In the genomic region with DNA sequence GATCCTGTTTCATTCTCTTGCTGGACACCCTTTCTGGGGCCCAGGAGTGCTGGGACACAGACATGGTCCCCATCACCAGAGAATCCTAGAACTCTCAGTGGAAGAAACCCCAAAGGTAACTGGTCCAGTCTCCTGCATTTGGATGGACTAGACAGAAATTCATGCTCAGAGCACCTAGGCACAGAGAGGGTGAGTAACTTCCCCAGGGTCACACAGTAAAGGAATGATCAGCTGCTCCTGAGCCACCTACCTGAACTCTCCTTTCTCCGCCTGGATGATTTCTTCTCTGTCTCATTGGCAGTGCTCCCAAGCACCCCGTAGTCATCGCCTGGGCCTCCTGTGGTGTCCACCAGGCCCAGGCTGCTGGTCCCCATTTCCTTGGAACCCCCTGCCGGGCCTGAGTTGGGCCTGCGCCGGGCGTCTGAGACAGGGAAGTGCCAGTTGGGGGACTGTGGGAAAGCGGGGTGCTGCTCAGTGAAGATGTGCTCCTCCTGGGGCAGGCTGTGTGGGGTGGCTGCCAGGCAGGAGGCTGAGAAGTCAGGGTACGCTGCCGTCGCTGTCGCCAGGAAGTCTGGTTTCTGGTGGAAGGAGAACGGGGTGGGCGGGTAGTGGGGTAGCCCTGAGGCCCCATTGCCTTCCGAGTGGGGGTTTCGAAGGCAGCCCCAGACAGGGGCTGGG, we compare ENCODE assay signal across 14 cellular contexts. TPM values are rescaled to one million over a fixed set of nuclear protein-coding genes. Genes with fewer than 3 reads are reported as not detected.
DNase-seq lines count a peak whose midpoint lies in the region; ATAC-seq and TF ChIP-seq lines count a peak whose summit lies in the region.
"Had no signal": no experiment of that assay in that cellular context is flagged by ENCODE, and none has a peak within 500 bp of the region (broad histone marks: within the 10 kb centered on the region; RNA-seq: fewer than 3 reads in every experiment).

No MANE protein-coding gene starts in this region.

- H3K4me3 ChIP-seq in CD8-positive, alpha-beta memory T cell (ENCODE audit: low read length): peak overlapping the region; percentile 39
- H3K4me3 ChIP-seq in gastrocnemius medialis: peak overlapping the region; percentile 27 to 47 (median 42)
- H3K4me3 ChIP-seq: GM23248, mucosa of descending colon had no signal

- no peak for TF ChIP-seq POLR2A in gastrocnemius medialis (IDR thresholded peaks at IDR 0.05)

- H3K27me3 Mint-ChIP-seq in CD8-positive, alpha-beta memory T cell: peaks cover 0 to 2% of the 10 kb centered on the region in 2 donors
- peaks cover 18% of the 10 kb centered on the region for H3K27me3 Mint-ChIP-seq in brain

- intact Hi-C loops in gastrocnemius medialis (cut with DNase I; ENCODE audit: low total_unique reads): no loop called here

- H3K27me3 ChIP-seq in CD8-positive, alpha-beta memory T cell (ENCODE audit: insufficient read depth, low read length, poor library complexity, severe bottlenecking): no peaks in the 10 kb centered on the region
- no peaks in the 10 kb centered on the region for H3K27me3 ChIP-seq in gastrocnemius medialis
- H3K27me3 ChIP-seq: foreskin keratinocyte had no signal

- H3K4me3 Mint-ChIP-seq in CD8-positive, alpha-beta memory T cell: peak overlapping the region; percentile 30 to 87 (median 75)
- H3K4me3 Mint-ChIP-seq in brain: peak overlapping the region in 3 of 5 experiments; percentile 24 to 81 (median 30)
- H3K4me3 Mint-ChIP-seq: endodermal cell had no signal

- peak overlapping the region in 5 of 8 donors; percentile 47 to 87 (median 64) for H3K27ac Mint-ChIP-seq in CD8-positive, alpha-beta memory T cell
- H3K27ac Mint-ChIP-seq in brain: peak overlapping the region in 2 of 5 experiments; percentile 22 to 57
- H3K27ac Mint-ChIP-seq: endodermal cell had no signal

- POLR2A ChIA-PET in CD8-positive, alpha-beta memory T cell (lab: Charles Lee): interaction anchor here (0.7 kb wide), 1 partner anchor 15 kb away, joined by 3 read pairs; no protein-coding TSS in a partner anchor

- no peak overlapping the region for H3K27ac ChIP-seq in CD8-positive, alpha-beta memory T cell (ENCODE audit: low read depth, low read length)
- peak overlapping the region; percentile 56 to 75 (median 66) for H3K27ac ChIP-seq in gastrocnemius medialis
- H3K27ac ChIP-seq: foreskin keratinocyte, GM23248 had no signal

- in situ Hi-C loops in gastrocnemius medialis (cut with MboI; ENCODE audit: low sequenced_read_pairs in 4 of 4): no loop called here

- H3K4me1 ChIP-seq in CD8-positive, alpha-beta memory T cell (ENCODE audit: insufficient read depth, low read length): peaks cover 48% of the 10 kb centered on the region
- H3K4me1 ChIP-seq in gastrocnemius medialis: peaks cover 14 to 16% of the 10 kb centered on the region in 2 donors

- DNase-seq in activated T-cell treated with anti-CD3 and anti-CD28 coated beads for 48 hours (ENCODE audit: low read depth) (peak; percentile 11), activated T-cell treated with anti-CD3 and anti-CD28 coated beads for 4 hours (no peak), gastrocnemius medialis (no peak), NCI-H524 (lab: John Stamatoyannopoulos, UW) (no peak), NCI-H510A (lab: John Stamatoyannopoulos, UW) (no peak), COR-L47 (lab: John Stamatoyannopoulos, UW) (no peak)
- peak in 2 of 5 donors; percentile 15 to 54 for DNase-seq in CD8-positive, alpha-beta memory T cell
- DNase-seq: mucosa of descending colon; SIG-M5; stimulated activated naive CD4-positive, alpha-beta T cell had no signal

- TF ChIP-seq CTCF in brain (conservative IDR thresholded peaks at IDR 0.05) (no peak), gastrocnemius medialis (IDR thresholded peaks at IDR 0.05 in 4 of 5, conservative IDR thresholded peaks at IDR 0.05 in 1 of 5) (no peak)

- no peaks in the 10 kb centered on the region for H3K9me3 ChIP-seq in CD8-positive, alpha-beta memory T cell (ENCODE audit: low read length)
- H3K9me3 ChIP-seq in gastrocnemius medialis: no peaks in the 10 kb centered on the region
- H3K9me3 ChIP-seq: mucosa of descending colon had no signal

- H3K36me3 ChIP-seq in CD8-positive, alpha-beta memory T cell (ENCODE audit: insufficient read depth, low read length): no peaks in the 10 kb centered on the region
- no peaks in the 10 kb centered on the region for H3K36me3 ChIP-seq in gastrocnemius medialis

- no peaks in the 10 kb centered on the region for H3K36me3 Mint-ChIP-seq in CD8-positive, alpha-beta memory T cell
- no peaks in the 10 kb centered on the region for H3K36me3 Mint-ChIP-seq in brain

- H3K9me3 Mint-ChIP-seq in CD8-positive, alpha-beta memory T cell: no peaks in the 10 kb centered on the region
- H3K9me3 Mint-ChIP-seq in brain: peaks cover 0 to 6% (median 0%) of the 10 kb centered on the region in 5 experiments
- H3K9me3 Mint-ChIP-seq: endodermal cell had no signal

- ATAC-seq in gastrocnemius medialis: no peak
- ATAC-seq: mucosa of descending colon had no signal

- peaks cover 32 to 69% (median 56%) of the 10 kb centered on the region in 3 donors for H3K4me1 Mint-ChIP-seq in CD8-positive, alpha-beta memory T cell
- H3K4me1 Mint-ChIP-seq in brain: peaks cover 69% of the 10 kb centered on the region

- CTCF ChIA-PET in CD8-positive, alpha-beta memory T cell (lab: Charles Lee): interaction anchor here (0.8 to 3.8 kb wide), 2 partner anchors 13 to 200 kb away, joined by 3 to 13 read pairs; no protein-coding TSS in a partner anchor

RNA-seq across cellular contexts. Expression of a gene that starts 0.8 kb away (rescaled TPM):
- 1 to 10 TPM in 1 of 2 experiments, under 1 TPM in 1; 0.86 to 1.2 TPM for total RNA-seq in CD8-positive, alpha-beta memory T cell
- polyA plus RNA-seq in CD8-positive, alpha-beta memory T cell: 5.4 TPM
- polyA plus RNA-seq in brain (ENCODE audit: insufficient read depth, low read depth, low replicate concordance): not detected
- total RNA-seq in gastrocnemius medialis: 10 to 100 TPM in 1 of 4 donors, 1 to 10 TPM in 3; 4.0 to 12.2 (median 8.8) TPM
- total RNA-seq: endodermal cell, GM23248 had no signal
- polyA plus RNA-seq: GM23248 had no signal
